Comparison of ENCODE assay signal across 11 cellular contexts in the genomic region with DNA sequence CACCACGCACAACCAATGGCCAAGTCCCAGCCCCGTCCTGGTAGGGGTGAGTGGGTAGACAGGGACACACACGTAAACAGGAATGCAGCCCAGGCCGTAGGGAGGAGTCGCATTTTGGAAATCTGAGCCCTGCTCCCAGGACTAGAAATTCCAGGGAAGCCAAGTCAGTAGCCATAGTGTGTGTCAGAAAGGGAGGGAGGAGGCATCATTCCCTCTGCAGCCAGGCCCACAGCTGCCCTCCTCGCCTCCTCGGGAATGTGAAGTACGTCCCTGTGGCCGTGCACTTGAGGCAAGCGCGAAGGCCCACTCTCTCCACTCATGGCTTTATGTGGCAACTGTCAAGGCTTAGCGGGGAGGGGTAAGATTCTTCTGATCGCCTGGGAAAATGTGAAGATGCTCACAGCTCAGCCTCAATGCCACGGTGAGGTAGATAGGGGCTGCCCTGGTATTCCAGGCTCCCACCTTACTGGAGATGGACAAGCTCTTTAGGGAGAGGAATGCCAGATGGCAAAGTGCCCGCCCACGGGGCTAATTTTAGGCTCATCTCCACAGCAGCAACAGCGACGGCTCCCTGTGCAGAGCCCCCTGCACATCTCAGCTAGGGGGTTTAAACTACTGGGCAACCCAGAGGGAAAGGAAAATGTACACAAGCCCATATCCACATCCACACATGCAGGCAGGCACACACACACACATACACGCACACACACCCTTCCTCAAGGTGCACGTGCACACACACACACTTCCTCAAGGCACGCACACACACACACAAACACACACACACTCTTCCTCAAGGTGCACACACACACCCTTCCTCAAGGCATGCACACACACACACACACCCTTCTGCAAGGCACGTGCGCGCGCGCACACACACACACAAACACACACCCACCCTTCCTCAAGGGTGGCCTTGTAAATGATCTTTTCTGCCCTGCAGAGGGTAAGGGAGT.
DNase-seq lines count a peak whose midpoint lies in the region; ATAC-seq and TF ChIP-seq lines count a peak whose summit lies in the region.
"Had no signal": no experiment of that assay in that cellular context is flagged by ENCODE, and none has a peak within 500 bp of the region (broad histone marks: within the 10 kb centered on the region; RNA-seq: fewer than 3 reads in every experiment).

No MANE protein-coding gene starts in this region.

- TF ChIP-seq CTCF in H9 (conservative IDR thresholded peaks at IDR 0.05): no peak
- no peak for TF ChIP-seq CTCF in left ventricle myocardium inferior (IDR thresholded peaks at IDR 0.05; ENCODE audit: borderline replicate concordance)
- no peak for TF ChIP-seq CTCF in stomach (IDR thresholded peaks at IDR 0.05)

- H3T11ph ChIP-seq in H9 (ENCODE audit: low read length): no peak overlapping the region

- H2AK5ac ChIP-seq in H9 (ENCODE audit: insufficient read length, low read length): no peak overlapping the region

- no peak overlapping the region for H2BK120ac ChIP-seq in H9 (ENCODE audit: low read depth, low read length, poor library complexity, severe bottlenecking)

- peak overlapping the region in 2 of 3 experiments; percentile 87 to 93; a peak in 3 of 7 replicates for H3K27ac Mint-ChIP-seq in H9
- H3K27ac Mint-ChIP-seq in activated CD4-positive, alpha-beta T cell treated with anti-CD3 and anti-CD28 coated beads, Interleukin-2, amount 10 ng/mL, durations not matched to agents 24 days and 14 days: no peak overlapping the region
- H3K27ac Mint-ChIP-seq: activated CD4-positive, alpha-beta memory T cell treated with anti-CD3 and anti-CD28 coated beads, Interleukin-2, amount 10 ng/mL, durations not matched to agents 7 days and 5 days had no signal

- H2BK20ac ChIP-seq in H9 (ENCODE audit: low read depth, low read length, poor library complexity, severe bottlenecking): no peak overlapping the region

- peaks cover 2% of the 10 kb centered on the region for H3K27me3 Mint-ChIP-seq in H9 (ENCODE audit: low read depth)
- H3K27me3 Mint-ChIP-seq in activated CD4-positive, alpha-beta T cell treated with anti-CD3 and anti-CD28 coated beads, Interleukin-2, amount 10 ng/mL, durations not matched to agents 24 days and 14 days: peaks cover 10% of the 10 kb centered on the region

- H2BK5ac ChIP-seq in H9 (ENCODE audit: insufficient read length, low read length): no peak overlapping the region

- H3K9me3 ChIP-seq in H9 (ENCODE audit: control insufficient read depth, low read depth, low read length) (no peaks in the 10 kb centered on the region), adipocyte (ENCODE audit: control insufficient read depth, low read length) (no peaks in the 10 kb centered on the region), left ventricle myocardium inferior (replicated peaks) (no peaks in the 10 kb centered on the region), stomach (no peaks in the 10 kb centered on the region)

- H3K23ac ChIP-seq in H9 (ENCODE audit: insufficient read length, low read depth, low read length): no peak overlapping the region

- no peak for TF ChIP-seq EP300 in stomach (IDR thresholded peaks at IDR 0.05)

- no peak overlapping the region for H2BK15ac ChIP-seq in H9 (ENCODE audit: low read depth, low read length)

- H3K4me1 Mint-ChIP-seq in H9: peaks cover 27 to 31% of the 10 kb centered on the region in 2 experiments
- H3K4me1 Mint-ChIP-seq in activated CD4-positive, alpha-beta T cell treated with anti-CD3 and anti-CD28 coated beads, Interleukin-2, amount 10 ng/mL, durations not matched to agents 24 days and 14 days: no peaks in the 10 kb centered on the region
- H3K4me1 Mint-ChIP-seq: activated CD4-positive, alpha-beta memory T cell treated with anti-CD3 and anti-CD28 coated beads, Interleukin-2, amount 10 ng/mL, durations not matched to agents 7 days and 5 days had no signal

- H3K56ac ChIP-seq in H9 (ENCODE audit: insufficient read length, low read depth, low read length): no peak overlapping the region

- no peak for ATAC-seq in GM19455 (IDR thresholded peaks at IDR 0.05; ENCODE audit: unreplicated experiment)

- 0 out of 2 replicates have a peak overlapping the region, but pooled peaks have one; percentile 6 for H3K14ac ChIP-seq in H9 (ENCODE audit: insufficient read depth, low read length)

- no peak overlapping the region for H3K4ac ChIP-seq in H9 (ENCODE audit: low read depth, low read length)

- H4K8ac ChIP-seq in H9 (replicated peaks; ENCODE audit: insufficient read length, low read depth, low read length): peak overlapping the region; percentile 43

- no peak for TF ChIP-seq POLR2A in stomach (IDR thresholded peaks at IDR 0.05)

- H3K4me3 ChIP-seq in adipocyte (ENCODE audit: low read length) (no peak overlapping the region), left ventricle myocardium inferior (peak overlapping the region; percentile 55), stomach (no peak overlapping the region)

- H3K79me1 ChIP-seq in H9 (ENCODE audit: insufficient read depth, low read depth, low read length, poor library complexity, severe bottlenecking): no peaks in the 10 kb centered on the region

- H4K20me1 ChIP-seq in H9 (ENCODE audit: control insufficient read depth, insufficient read depth, insufficient read length): no peaks in the 10 kb centered on the region

- H3K4me3 Mint-ChIP-seq in H9: no peak overlapping the region; a peak in 2 of 5 replicates
- no peak overlapping the region for H3K4me3 Mint-ChIP-seq in activated CD4-positive, alpha-beta T cell treated with anti-CD3 and anti-CD28 coated beads, Interleukin-2, amount 10 ng/mL, durations not matched to agents 24 days and 14 days
- H3K4me3 Mint-ChIP-seq: activated CD4-positive, alpha-beta memory T cell treated with anti-CD3 and anti-CD28 coated beads, Interleukin-2, amount 10 ng/mL, durations not matched to agents 7 days and 5 days had no signal

- H3K4me1 ChIP-seq in H9 (ENCODE audit: insufficient read depth, low read length): peaks cover 2% of the 10 kb centered on the region; the same call in 1 of the 2 replicates
- H3K4me1 ChIP-seq in adipocyte (ENCODE audit: control insufficient read depth, insufficient read depth, low read length): peaks cover 6% of the 10 kb centered on the region
- peaks cover 100% of the 10 kb centered on the region for H3K4me1 ChIP-seq in left ventricle myocardium inferior
- H3K4me1 ChIP-seq in stomach: peaks cover 4 to 79% (median 38%) of the 10 kb centered on the region in 4 donors

- intact Hi-C loops in left ventricle myocardium inferior (cut with micrococcal nuclease): no loop called here
- intact Hi-C loops in stomach (cut with DNase I; ENCODE audit: low total_unique reads): no loop called here
- intact Hi-C loops in activated CD4-positive, alpha-beta T cell treated with anti-CD3 and anti-CD28 coated beads, Interleukin-2, amount 10 ng/mL, durations not matched to agents 24 days and 14 days (cut with micrococcal nuclease): no loop called here

- no peak overlapping the region for H4K91ac ChIP-seq in H9 (ENCODE audit: insufficient read length, low read depth, low read length)

- H3K79me2 ChIP-seq in H9 (ENCODE audit: insufficient read depth, low read length): no peaks in the 10 kb centered on the region

- WGBS in H9 (ENCODE audit: extremely low coverage, insufficient read length, low lambda C conversion rate): no CpG with 5 or more reads among the region's 26 CpGs
- 70 to 77% (median 72%) methylated on average over 20 to 26 of the region's 26 CpGs for WGBS in stomach, 5 donors

- H2BK12ac ChIP-seq in H9 (ENCODE audit: insufficient read length, low read depth, low read length): no peak overlapping the region

- H3K27me3 ChIP-seq in H9 (ENCODE audit: insufficient read depth, low read length) (no peaks in the 10 kb centered on the region), adipocyte (replicated peaks; ENCODE audit: control insufficient read depth, insufficient read depth, low read length) (peaks cover 14% of the 10 kb centered on the region), left ventricle myocardium inferior (ENCODE audit: low read depth) (no peaks in the 10 kb centered on the region), stomach (peaks cover 0 to 3% (median 0%) of the 10 kb centered on the region in 3 donors)

- no peaks in the 10 kb centered on the region; a peak in 1 of 5 replicates for H3K9me3 Mint-ChIP-seq in H9
- H3K9me3 Mint-ChIP-seq in activated CD4-positive, alpha-beta T cell treated with anti-CD3 and anti-CD28 coated beads, Interleukin-2, amount 10 ng/mL, durations not matched to agents 24 days and 14 days: no peaks in the 10 kb centered on the region
- H3K9me3 Mint-ChIP-seq: activated CD4-positive, alpha-beta memory T cell treated with anti-CD3 and anti-CD28 coated beads, Interleukin-2, amount 10 ng/mL, durations not matched to agents 7 days and 5 days had no signal

- no peak overlapping the region for H3K4me2 ChIP-seq in H9 (ENCODE audit: insufficient read depth, insufficient read length, low read length)

- DNase-seq in H9 (peak; percentile 60), adipocyte (ENCODE audit: low read depth) (peak; percentile 48), left ventricle myocardium inferior (peak; percentile 77), stomach (no peak), Ammon's horn (ENCODE audit: low spot score) (no peak), cerebellar nuclear complex (lab: John Stamatoyannopoulos, UW) (no peak)
- no peak for DNase-seq in activated CD4-positive, alpha-beta T cell treated with anti-CD3 and anti-CD28 coated beads, Interleukin-2, amount 10 ng/mL, durations not matched to agents 24 days and 14 days
- DNase-seq: activated CD4-positive, alpha-beta memory T cell treated with anti-CD3 and anti-CD28 coated beads, Interleukin-2, amount 10 ng/mL, durations not matched to agents 7 days and 5 days; Karpas-422; NCI-H69 had no signal

- peak overlapping the region; percentile 47 for H3K18ac ChIP-seq in H9 (ENCODE audit: insufficient read length, low read depth, low read length)

- no peaks in the 10 kb centered on the region for H3K36me3 Mint-ChIP-seq in H9 (ENCODE audit: insufficient read depth in 1 of 3, low read depth in 3 of 3)
- no peaks in the 10 kb centered on the region for H3K36me3 Mint-ChIP-seq in activated CD4-positive, alpha-beta T cell treated with anti-CD3 and anti-CD28 coated beads, Interleukin-2, amount 10 ng/mL, durations not matched to agents 24 days and 14 days (ENCODE audit: low read depth)

- H3K9ac ChIP-seq in H9 (ENCODE audit: extremely low read depth, insufficient read length, low read length): no peak overlapping the region
- H3K9ac ChIP-seq in adipocyte (ENCODE audit: low read length): no peak overlapping the region

- H4K5ac ChIP-seq in H9 (ENCODE audit: insufficient read length, low read depth, low read length): peak overlapping the region; percentile 74

- H3K36me3 ChIP-seq in adipocyte (ENCODE audit: control insufficient read depth, insufficient read depth, low read length, severe bottlenecking): no peaks in the 10 kb centered on the region
- H3K36me3 ChIP-seq in left ventricle myocardium inferior: no peaks in the 10 kb centered on the region
- H3K36me3 ChIP-seq in stomach: no peaks in the 10 kb centered on the region

- no peak overlapping the region for H2AFZ ChIP-seq in H9 (ENCODE audit: low read length)

- no peaks in the 10 kb centered on the region for H3K23me2 ChIP-seq in H9 (ENCODE audit: insufficient read length, low read depth, low read length, poor library complexity, severe bottlenecking)

- H3K27ac ChIP-seq in H9 (ENCODE audit: insufficient read length, low read depth, low read length): no peak overlapping the region
- peak overlapping the region; percentile 89 for H3K27ac ChIP-seq in left ventricle myocardium inferior (replicated peaks)
- peak overlapping the region in 4 of 5 donors; percentile 76 to 89 (median 80) for H3K27ac ChIP-seq in stomach

Comparison
In these comparisons a context has a peak if more than half of its experiments do, and no peak if none do; other contexts are left out.
1. DNase-seq: peak in H9 (single experiment), adipocyte (single experiment) and left ventricle myocardium inferior (single experiment); none in stomach (single experiment), Ammon's horn (single experiment), cerebellar nuclear complex (0 of 2) and activated CD4-positive, alpha-beta T cell treated with anti-CD3 and anti-CD28 coated beads, Interleukin-2, amount 10 ng/mL, durations not matched to agents 24 days and 14 days (single experiment).